1 cellular context compared by ENCODE assay signal in the genomic region with DNA sequence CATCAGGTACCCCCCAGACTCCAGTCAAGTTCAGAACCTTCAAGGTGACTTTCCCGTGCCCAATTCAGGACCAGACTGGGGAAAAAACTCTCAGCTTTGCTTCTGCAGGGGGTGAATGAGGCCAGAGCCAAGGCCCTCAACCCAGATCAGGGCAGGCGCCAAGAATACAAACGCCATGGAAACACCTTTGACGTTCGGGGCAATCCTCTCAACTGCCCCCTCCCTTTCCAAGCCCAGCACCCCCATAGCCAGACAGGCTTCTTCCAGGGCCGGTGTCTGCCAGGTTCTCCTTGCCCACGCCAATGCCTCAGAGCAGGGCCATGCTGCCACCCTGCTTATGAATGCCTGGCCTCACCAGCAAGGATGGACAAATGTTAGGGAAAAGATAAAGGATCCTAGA.
TF ChIP-seq lines count a peak whose summit lies in the region.

No MANE protein-coding gene starts in this region.

TF ChIP-seq in K562, 482 proteins besides CTCF, POLR2A, EP300 and RAD21:
- TF ChIP-seq RBFOX2 (IDR thresholded peaks at IDR 0.05; ENCODE audit: low read depth, low read length) (peak; percentile 0; the same call in 1 of the 2 replicates), HIVEP1 (CRISPR knock-in tag; IDR thresholded peaks at IDR 0.05) (no peak), POLR2G (IDR thresholded peaks at IDR 0.05; ENCODE audit: low read depth, low read length) (peak; percentile 37; the same call in 1 of the 2 replicates), ZNF41 (CRISPR knock-in tag; conservative IDR thresholded peaks at IDR 0.05) (no peak)
